ENCODE assay signal across 10 cellular contexts in the genomic region with DNA sequence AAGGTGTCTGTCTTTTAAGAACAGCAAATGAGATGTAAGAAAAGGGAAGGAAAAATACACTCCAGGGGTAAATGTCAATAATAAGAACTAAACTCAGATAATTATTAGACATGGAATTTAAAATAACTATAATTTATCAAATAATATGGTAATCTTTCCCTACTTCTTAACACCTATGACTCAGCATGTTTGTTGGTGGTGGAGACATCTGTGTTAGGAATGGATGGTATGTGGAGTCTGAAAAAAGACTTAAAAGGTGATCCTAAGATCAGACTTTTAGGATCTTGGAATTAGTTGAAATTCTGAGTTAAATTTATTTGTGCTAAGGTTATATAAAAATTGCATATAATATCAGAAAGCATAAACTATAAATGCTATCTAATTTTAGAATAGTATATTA.
"Had no signal": no experiment of that assay in that cellular context is flagged by ENCODE, and none has a peak within 500 bp of the region (broad histone marks: within the 10 kb centered on the region; RNA-seq: fewer than 3 reads in every experiment).

No MANE protein-coding gene starts in this region.

- H3K4me3 Mint-ChIP-seq: neural crest cell had no signal

- H3K27ac ChIP-seq: adrenal gland, dorsolateral prefrontal cortex, left ventricle myocardium inferior, ovary, stomach, thoracic aorta had no signal

- H3K27me3 ChIP-seq: adrenal gland, dorsolateral prefrontal cortex, ovary, stomach had no signal

- DNase-seq: activated naive CD4-positive, alpha-beta T cell treated with anti-CD3 and anti-CD28 coated beads, Interleukin-2, amount 50 U/mL, for 16 hours; adrenal gland; dorsolateral prefrontal cortex; kidney; left ventricle myocardium inferior; ovary; stomach had no signal

- H3K4me1 ChIP-seq: adrenal gland, left ventricle myocardium inferior, stomach had no signal

- H3K4me3 ChIP-seq: adrenal gland, dorsolateral prefrontal cortex, left ventricle myocardium inferior, ovary, stomach, thoracic aorta had no signal

- H3K36me3 ChIP-seq: adrenal gland, left ventricle myocardium inferior, ovary, stomach, thoracic aorta had no signal

- H3K9me3 ChIP-seq: adrenal gland, ovary, thoracic aorta had no signal

- FAIRE-seq: urothelium cell line had no signal
